Comparison of ENCODE assay signal across 19 cellular contexts in the genomic region with DNA sequence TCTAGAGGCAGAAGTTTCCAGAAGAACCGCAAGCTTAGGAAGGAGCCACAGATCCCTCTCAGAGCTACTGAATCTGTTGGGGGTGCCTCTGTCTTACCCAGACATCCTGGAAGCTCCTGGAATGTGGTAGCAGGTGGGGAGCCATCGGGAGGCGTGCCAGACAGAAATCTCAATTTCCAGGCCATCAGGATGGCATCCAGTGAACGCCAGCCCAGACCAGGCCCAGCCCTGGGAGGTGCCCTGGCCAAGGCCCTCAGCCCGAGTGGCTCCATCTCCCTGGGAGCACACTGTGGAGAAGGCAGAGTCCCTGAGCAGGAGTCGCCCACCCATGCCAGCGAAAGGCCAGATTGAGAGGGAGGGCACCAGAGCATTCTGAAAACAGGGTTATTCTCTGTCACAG. TPM values are rescaled to one million over a fixed set of nuclear protein-coding genes. Genes with fewer than 3 reads are reported as not detected.
DNase-seq lines count a peak whose midpoint lies in the region; ATAC-seq, FAIRE-seq and TF ChIP-seq lines count a peak whose summit lies in the region.
"Had no signal": no experiment of that assay in that cellular context is flagged by ENCODE, and none has a peak within 500 bp of the region (broad histone marks: within the 10 kb centered on the region; RNA-seq: fewer than 3 reads in every experiment).

No MANE protein-coding gene starts in this region.

- no peak overlapping the region for H3K27ac Mint-ChIP-seq in endodermal cell

- no peak for FAIRE-seq in pancreas (lab: Jason Lieb, UNC)
- FAIRE-seq: A204.1, GM12878, HTR-8/SVneo, K562 had no signal

- no peaks in the 10 kb centered on the region for H3K9me3 Mint-ChIP-seq in endodermal cell

- no peak overlapping the region for H3K14ac ChIP-seq in neuronal stem cell (ENCODE audit: low read length)

- no peak overlapping the region for H3K4ac ChIP-seq in neuronal stem cell (ENCODE audit: low read length)

- peaks cover 0 to 10% of the 10 kb centered on the region in 2 donors for H3K4me1 ChIP-seq in right atrium auricular region
- H3K4me1 ChIP-seq in right cardiac atrium (ENCODE audit: control insufficient read depth, insufficient read depth, low read length): no peaks in the 10 kb centered on the region
- H3K4me1 ChIP-seq in endodermal cell (ENCODE audit: control insufficient read depth, insufficient read depth, low read length): peaks cover 56% of the 10 kb centered on the region
- H3K4me1 ChIP-seq in neuronal stem cell (ENCODE audit: control insufficient read depth in 2 of 2, insufficient read depth in 1 of 2, low read depth in 1 of 2, low read length in 2 of 2): peaks cover 36 to 39% of the 10 kb centered on the region in 2 donors
- H3K4me1 ChIP-seq in GM23248 (ENCODE audit: insufficient read depth): peaks cover 12% of the 10 kb centered on the region
- H3K4me1 ChIP-seq in pancreas: no peaks in the 10 kb centered on the region

- peak overlapping the region; percentile 30 for H2BK15ac ChIP-seq in neuronal stem cell (ENCODE audit: low read length)

- H3K9me3 ChIP-seq in right atrium auricular region (no peaks in the 10 kb centered on the region), right cardiac atrium (ENCODE audit: control insufficient read depth, low read length) (no peaks in the 10 kb centered on the region), endodermal cell (ENCODE audit: control insufficient read depth, low read length) (no peaks in the 10 kb centered on the region), neuronal stem cell (replicated peaks in 1 of 2; ENCODE audit: control insufficient read depth in 2 of 2, insufficient read depth in 1 of 2, low read depth in 1 of 2, low read length in 2 of 2) (no peaks in the 10 kb centered on the region), GM23248 (ENCODE audit: low read depth) (no peaks in the 10 kb centered on the region), pancreas (no peaks in the 10 kb centered on the region)

- H2BK5ac ChIP-seq in neuronal stem cell (ENCODE audit: low read length): no peak overlapping the region

- no peak overlapping the region for H3K4me2 ChIP-seq in neuronal stem cell (ENCODE audit: insufficient read depth, low read length, poor library complexity, severe bottlenecking)
- H3K4me2 ChIP-seq in GM23248 (ENCODE audit: unreplicated experiment): no peak overlapping the region

- in situ Hi-C loops in GM23248 (cut with MboI): no loop called here

- peak overlapping the region; percentile 89 for H3K18ac ChIP-seq in neuronal stem cell (ENCODE audit: low read length)

- H2BK120ac ChIP-seq in neuronal stem cell (ENCODE audit: low read depth, low read length): no peak overlapping the region

- peak overlapping the region; percentile 60 for H2AK5ac ChIP-seq in neuronal stem cell (ENCODE audit: low read depth, low read length)

- no peaks in the 10 kb centered on the region for H3K27me3 Mint-ChIP-seq in endodermal cell (ENCODE audit: insufficient read depth)

- WGBS in right cardiac atrium: 89% methylated on average over 7 of the region's 7 CpGs
- 94 to 96% methylated on average over 7 of the region's 7 CpGs for WGBS in endodermal cell (ENCODE audit: insufficient coverage in 1 of 2, insufficient read length in 1 of 2), 2 experiments
- WGBS in neuronal stem cell (ENCODE audit: extremely low coverage in 2 of 2, insufficient read length in 2 of 2, insufficient replicate concordance in 1 of 2), 2 donors: no CpG with 5 or more reads among the region's 7 CpGs
- WGBS in GM23248 (ENCODE audit: low coverage in 1 of 2, low lambda C conversion rate in 2 of 2, missing lambda C conversion rate in 2 of 2), 2 experiments: 78 to 83% methylated on average over 7 of the region's 7 CpGs
- 72 to 85% methylated on average over 7 of the region's 7 CpGs for WGBS in pancreas, 2 donors

- no peak overlapping the region for H3K4me3 Mint-ChIP-seq in endodermal cell

- H3K36me3 Mint-ChIP-seq in endodermal cell (ENCODE audit: low read depth): no peaks in the 10 kb centered on the region

- DNase-seq in right atrium auricular region (ENCODE audit: low spot score) (peak; percentile 36), right cardiac atrium (no peak), endodermal cell (peak; percentile 43), neuronal stem cell (ENCODE audit: low spot score) (no peak), GM23248 (no peak), pancreas (no peak)
- DNase-seq in activated naive CD4-positive, alpha-beta T cell treated with Interleukin-2 at 50 U/mL for 16 hours: no peak
- DNase-seq: NCI-H146; NCI-H69; NK-92 treated with Interleukin-12 subunit alpha and Interleukin-12 subunit beta, amount 100 ng/mL, for 24 hours; OCI-M1 had no signal

- H3K4me3 ChIP-seq in right atrium auricular region (no peak overlapping the region), right cardiac atrium (ENCODE audit: low read length) (no peak overlapping the region), endodermal cell (ENCODE audit: low read length) (no peak overlapping the region), neuronal stem cell (ENCODE audit: low read length in 2 of 2) (no peak overlapping the region), GM23248 (no peak overlapping the region), pancreas (no peak overlapping the region)
- H3K4me3 ChIP-seq: GM12878, K562 had no signal

- H2AFZ ChIP-seq in neuronal stem cell (ENCODE audit: low read length): no peak overlapping the region
- no peak overlapping the region for H2AFZ ChIP-seq in GM23248

- peak overlapping the region; percentile 6 for H3K23ac ChIP-seq in neuronal stem cell (ENCODE audit: low read depth, low read length, poor library complexity)

- H3K9ac ChIP-seq in endodermal cell (ENCODE audit: extremely low read depth, low read length, poor library complexity, severe bottlenecking) (no peak overlapping the region), neuronal stem cell (ENCODE audit: low read depth, low read length, poor library complexity) (no peak overlapping the region), GM23248 (no peak overlapping the region)

- H4K20me1 ChIP-seq in GM23248 (ENCODE audit: insufficient read depth): no peaks in the 10 kb centered on the region

- intact Hi-C loops in right cardiac atrium (cut with DNase I) (no loop called here), pancreas (cut with DNase I) (no loop called here)

- no peaks in the 10 kb centered on the region for H3K36me3 ChIP-seq in right atrium auricular region
- H3K36me3 ChIP-seq in endodermal cell (ENCODE audit: control insufficient read depth, insufficient read depth, low read length): no peaks in the 10 kb centered on the region
- H3K36me3 ChIP-seq in neuronal stem cell (replicated peaks in 1 of 2; ENCODE audit: control insufficient read depth in 2 of 2, insufficient read depth in 2 of 2, low read length in 2 of 2): no peaks in the 10 kb centered on the region
- no peaks in the 10 kb centered on the region for H3K36me3 ChIP-seq in GM23248 (ENCODE audit: low read depth)
- H3K36me3 ChIP-seq in pancreas: no peaks in the 10 kb centered on the region

- H3K9me2 ChIP-seq in GM23248 (ENCODE audit: insufficient read depth): no peaks in the 10 kb centered on the region

- H4K91ac ChIP-seq in neuronal stem cell (ENCODE audit: low read depth, low read length, poor library complexity): no peak overlapping the region

- ATAC-seq in right cardiac atrium (no peak), GM18498 (IDR thresholded peaks at IDR 0.05; ENCODE audit: unreplicated experiment) (no peak), pancreas (no peak)
- ATAC-seq: GM12878, HCT116, K562, Right ventricle myocardium inferior had no signal

- no peak overlapping the region for H3K27ac ChIP-seq in right atrium auricular region
- H3K27ac ChIP-seq in right cardiac atrium (ENCODE audit: low read length): no peak overlapping the region
- H3K27ac ChIP-seq in endodermal cell (ENCODE audit: low read depth, low read length): no peak overlapping the region
- H3K27ac ChIP-seq in neuronal stem cell (replicated peaks; ENCODE audit: low read length): no peak overlapping the region
- no peak overlapping the region for H3K27ac ChIP-seq in GM23248
- H3K27ac ChIP-seq in pancreas: no peak overlapping the region
- H3K27ac ChIP-seq: C4-2B had no signal

- H3K79me1 ChIP-seq in neuronal stem cell (ENCODE audit: low read depth, low read length): no peaks in the 10 kb centered on the region

- no peak overlapping the region for H2BK12ac ChIP-seq in neuronal stem cell (ENCODE audit: low read length)

- H3F3A ChIP-seq in GM23248 (ENCODE audit: insufficient read depth): no peaks in the 10 kb centered on the region

- peaks cover 70% of the 10 kb centered on the region for H3K4me1 Mint-ChIP-seq in endodermal cell

- no peak overlapping the region for H4K8ac ChIP-seq in neuronal stem cell (ENCODE audit: low read depth, low read length)

- no peaks in the 10 kb centered on the region for H3K79me2 ChIP-seq in GM23248 (ENCODE audit: insufficient read depth)

- TF ChIP-seq CTCF in right atrium auricular region (IDR thresholded peaks at IDR 0.05): no peak
- TF ChIP-seq CTCF in endodermal cell (conservative IDR thresholded peaks at IDR 0.05): no peak
- no peak for TF ChIP-seq CTCF in pancreas (IDR thresholded peaks at IDR 0.05)

- H3K27me3 ChIP-seq in right atrium auricular region (no peaks in the 10 kb centered on the region), right cardiac atrium (ENCODE audit: control insufficient read depth, insufficient read depth) (no peaks in the 10 kb centered on the region), endodermal cell (ENCODE audit: control insufficient read depth, insufficient read depth, low read length, poor library complexity, severe bottlenecking) (no peaks in the 10 kb centered on the region), neuronal stem cell (ENCODE audit: control insufficient read depth in 3 of 3, insufficient read depth in 3 of 3, low read depth in 1 of 3, low read length in 3 of 3) (no peaks in the 10 kb centered on the region), GM23248 (replicated peaks; ENCODE audit: insufficient read depth) (no peaks in the 10 kb centered on the region), pancreas (no peaks in the 10 kb centered on the region)

RNA-seq across cellular contexts. Expression of a gene that starts 2.5 kb away (rescaled TPM):
- total RNA-seq in right atrium auricular region (under 1 TPM in 1 of 2 donors, not detected in 1; 0.51 TPM), right cardiac atrium (under 1 TPM in 2 of 4 donors, not detected in 2; 0.06 to 0.19 TPM), endodermal cell (1 to 10 TPM; 1.6 to 1.7 TPM), pancreas (under 1 TPM in 4 of 6 donors, not detected in 2; 0.03 to 0.16 (median 0.10) TPM)
- polyA plus RNA-seq in right cardiac atrium (0.09 TPM), GM23248 (2016; fragmentation: Nextera tagmentation; extraction: Ambion mirVana) (0.20 and 0.25 TPM in 2 replicates), pancreas (under 1 TPM; 0.15 to 0.16 TPM)
- polyA plus RNA-seq in endodermal cell (2013, experiment 1 of 2): 0.61 TPM
- polyA plus RNA-seq in endodermal cell (2013, experiment 2 of 2): 0.54 TPM
- polyA plus RNA-seq in neuronal stem cell (2013, experiment 1 of 2): 0.71 TPM
- 0.66 TPM for polyA plus RNA-seq in neuronal stem cell (2013, experiment 2 of 2)
- 0.63 and 3.7 TPM in 2 replicates for total RNA-seq in GM23248 (2014; rRNA removed; shearing (Covaris generic))
- total RNA-seq: K562 had no signal

Comparison
In these comparisons a context has a peak if more than half of its experiments do, and no peak if none do; other contexts are left out.
1. DNase-seq: peak in right atrium auricular region (single experiment) and endodermal cell (single experiment); none in right cardiac atrium (0 of 3), neuronal stem cell (single experiment), GM23248 (single experiment), pancreas (0 of 6) and activated naive CD4-positive, alpha-beta T cell treated with Interleukin-2 at 50 U/mL for 16 hours (single experiment).